In genomic region chr13:42424182-42424581, GRCh38 we compare ENCODE assay signal across 22 cellular contexts.
DNase-seq lines count a peak whose midpoint lies in the region; ATAC-seq, FAIRE-seq and TF ChIP-seq lines count a peak whose summit lies in the region.
"Had no signal": no experiment of that assay in that cellular context is flagged by ENCODE, and none has a peak within 500 bp of the region (broad histone marks: within the 10 kb centered on the region; RNA-seq: fewer than 3 reads in every experiment).

No MANE protein-coding gene starts in this region.

- H3K9me2 ChIP-seq in SK-N-SH: no peaks in the 10 kb centered on the region

- intact Hi-C loops in K562 (cut with micrococcal nuclease): no loop called here

- TF ChIP-seq EP300 in SK-N-SH (IDR thresholded peaks at IDR 0.05; ENCODE audit: borderline replicate concordance in 1 of 2, low read depth in 1 of 2, low read length in 1 of 2) (no peak), K562 (IDR thresholded peaks at IDR 0.05; ENCODE audit: low read length) (no peak)

- no peak for FAIRE-seq in K562 (lab: Jason Lieb, UNC)
- FAIRE-seq: A549, GM12892, GM18507 had no signal

- no peaks in the 10 kb centered on the region for H3K79me2 ChIP-seq in SK-N-SH (ENCODE audit: insufficient read depth)
- H3K79me2 ChIP-seq in K562 (ENCODE audit: control insufficient read depth, insufficient read depth, low read length): no peaks in the 10 kb centered on the region

- H3K9me3 ChIP-seq in SK-N-SH: no peaks in the 10 kb centered on the region
- no peaks in the 10 kb centered on the region for H3K9me3 ChIP-seq in K562 (replicated peaks; ENCODE audit: control insufficient read depth, insufficient read depth, low read depth, low read length)
- H3K9me3 ChIP-seq: A549 had no signal

- no peak for TF ChIP-seq POLR2A in K562 (conservative IDR thresholded peaks at IDR 0.05)

- H3K36me3 ChIP-seq in SK-N-SH (replicated peaks in 1 of 2; ENCODE audit: control insufficient read depth in 1 of 2, insufficient read depth in 2 of 2, low read length in 1 of 2) (no peaks in the 10 kb centered on the region), K562 (ENCODE audit: control insufficient read depth, insufficient read depth, low read length) (no peaks in the 10 kb centered on the region)
- H3K36me3 ChIP-seq: BLaER1 treated with 17β-estradiol and CSF1 and Interleukin-3, amounts not matched to agents 10 nM and 100 nM had no signal

- ATAC-seq in SK-N-SH treated with all-trans-retinoic acid at 6 μM for 48 hours: no peak
- ATAC-seq in K562: no peak
- no peak for ATAC-seq in foreskin keratinocyte
- ATAC-seq in GM19452 (IDR thresholded peaks at IDR 0.05; ENCODE audit: unreplicated experiment): no peak
- ATAC-seq: A549; CD8-positive, alpha-beta T cell; GM12878 had no signal

- H3K4me1 ChIP-seq in SK-N-SH (ENCODE audit: control insufficient read depth in 1 of 2, insufficient read depth in 2 of 2, low read depth in 1 of 2, low read length in 1 of 2) (no peaks in the 10 kb centered on the region), K562 (replicated peaks in 1 of 2; ENCODE audit: control insufficient read depth in 2 of 2, insufficient read depth in 2 of 2, low read length in 2 of 2) (no peaks in the 10 kb centered on the region), foreskin keratinocyte (no peaks in the 10 kb centered on the region)
- H3K4me1 ChIP-seq: A549; BLaER1 treated with 17β-estradiol and CSF1 and Interleukin-3, amounts not matched to agents 10 nM and 100 nM had no signal

- H3K27me3 ChIP-seq in SK-N-SH (ENCODE audit: insufficient read depth) (0 out of 2 replicates have a peak, but pooled peaks cover 6% of the 10 kb centered on the region), K562 (ENCODE audit: control insufficient read depth in 2 of 2, insufficient read depth in 2 of 2, low read length in 2 of 2) (no peaks in the 10 kb centered on the region), foreskin keratinocyte (peaks cover 36% of the 10 kb centered on the region)
- H3K27me3 ChIP-seq: BLaER1 treated with 17β-estradiol and CSF1 and Interleukin-3, amounts not matched to agents 10 nM and 100 nM had no signal

- no peak overlapping the region for H3K27ac ChIP-seq in SK-N-SH (ENCODE audit: low read depth in 2 of 2, low read length in 1 of 2)
- no peak overlapping the region for H3K27ac ChIP-seq in K562 (ENCODE audit: extremely low read depth, low read depth, low read length)
- H3K27ac ChIP-seq in foreskin keratinocyte: no peak overlapping the region
- H3K27ac ChIP-seq: 22Rv1; A549; BLaER1 treated with 17β-estradiol and CSF1 and Interleukin-3, amounts not matched to agents 10 nM and 100 nM; C4-2B had no signal

- no peaks in the 10 kb centered on the region for H3K9me1 ChIP-seq in K562 (ENCODE audit: control insufficient read depth, insufficient read depth, low read length)

- H2AFZ ChIP-seq in SK-N-SH (ENCODE audit: low read depth) (no peak overlapping the region), K562 (ENCODE audit: low read depth, low read length) (0 out of 2 replicates have a peak overlapping the region, but pooled peaks have one; percentile 14)

- no peaks in the 10 kb centered on the region for H4K20me1 ChIP-seq in SK-N-SH (ENCODE audit: insufficient read depth)
- H4K20me1 ChIP-seq in K562 (replicated peaks; ENCODE audit: control insufficient read depth, insufficient read depth, low read length): no peaks in the 10 kb centered on the region
- H4K20me1 ChIP-seq: BLaER1 treated with 17β-estradiol and CSF1 and Interleukin-3, amounts not matched to agents 10 nM and 100 nM had no signal

- no peaks in the 10 kb centered on the region for H3F3A ChIP-seq in SK-N-SH (replicated peaks; ENCODE audit: insufficient read depth)

- DNase-seq in SK-N-SH: no peak
- no peak for DNase-seq in K562 (ENCODE audit: extremely low read depth in 1 of 4, low spot score in 3 of 4)
- DNase-seq in foreskin keratinocyte: no peak
- DNase-seq: AML-193; CD4-positive, alpha-beta T cell; CD8-positive, alpha-beta T cell; DMS 273 treated with DMSO at 0.1 percent for 48 hours; DMS153; DMS53; DMS79; DND-41; EL; GDM1 had no signal

- H3K4me2 ChIP-seq in SK-N-SH (no peak overlapping the region), K562 (ENCODE audit: insufficient read depth, low read length) (no peak overlapping the region)
- H3K4me2 ChIP-seq: A549; BLaER1 treated with 17β-estradiol and CSF1 and Interleukin-3, amounts not matched to agents 10 nM and 100 nM had no signal

- no peak for TF ChIP-seq CTCF in SK-N-SH (IDR thresholded peaks at IDR 0.05)
- TF ChIP-seq CTCF in K562 (IDR thresholded peaks at IDR 0.05 in 2 of 3, conservative IDR thresholded peaks at IDR 0.05 in 1 of 3; ENCODE audit: insufficient read depth in 2 of 3, low read depth in 1 of 3, low read length in 3 of 3): no peak
- TF ChIP-seq CTCF in foreskin keratinocyte (conservative IDR thresholded peaks at IDR 0.05): no peak

- TF ChIP-seq RAD21 in SK-N-SH (IDR thresholded peaks at IDR 0.05; ENCODE audit: low read length): no peak
- no peak for TF ChIP-seq RAD21 in K562 (CRISPR knock-in tag; conservative IDR thresholded peaks at IDR 0.05 in 1 of 2, IDR thresholded peaks at IDR 0.05 in 1 of 2)

- H3K9ac ChIP-seq in SK-N-SH (no peak overlapping the region), K562 (ENCODE audit: insufficient read depth in 1 of 2, low read depth in 2 of 2, low read length in 2 of 2) (no peak overlapping the region)
- H3K9ac ChIP-seq: BLaER1 treated with 17β-estradiol and CSF1 and Interleukin-3, amounts not matched to agents 10 nM and 100 nM had no signal

- no peak overlapping the region for H3K4me3 ChIP-seq in SK-N-SH (ENCODE audit: low read depth in 2 of 2, low read length in 1 of 2)
- H3K4me3 ChIP-seq in K562: no peak overlapping the region
- H3K4me3 ChIP-seq: A549; BLaER1 treated with 17β-estradiol and CSF1 and Interleukin-3, amounts not matched to agents 10 nM and 100 nM; GM12878 had no signal

- POLR2A ChIA-PET in SK-N-SH (lab: Yijun Ruan, JAX): no interaction called here
- POLR2A ChIA-PET in K562 (lab: Yijun Ruan, JAX): no interaction called here

- CTCF ChIA-PET in SK-N-SH (lab: Yijun Ruan, JAX) (interaction anchor here (0.7 kb wide), 1 partner anchor 13 kb away, joined by 3 read pairs; no protein-coding TSS in a partner anchor), K562 (lab: Yijun Ruan, JAX; ENCODE audit: low intra/inter-chr PET ratio) (no interaction called here)

- whole genome bisulfite sequencing in SK-N-SH (ENCODE audit: low lambda C conversion rate): 8% methylated on average over 2 of the region's 2 CpGs
- WGBS in K562 (ENCODE audit: insufficient coverage, low coverage, missing lambda C conversion rate): 4% methylated on average over 2 of the region's 2 CpGs

- in situ Hi-C loops in K562 (cut with MboI): no loop called here

- no TSS peak for BruUV-seq in K562 (replicated peaks; lab: Mats Ljungman, UMichigan)

TF ChIP-seq in SK-N-SH treated with all-trans-retinoic acid at 6 μM for 48 hours, 23 proteins besides CTCF, POLR2A, EP300 and RAD21:
- TF ChIP-seq PPARA (CRISPR knock-in tag; IDR thresholded peaks at IDR 0.05; ENCODE audit: borderline replicate concordance) (no peak), ZNF8 (CRISPR knock-in tag; IDR thresholded peaks at IDR 0.05) (peak; percentile 67; the same call in 1 of the 2 replicates)

TF ChIP-seq in SK-N-SH, 30 proteins besides CTCF, POLR2A, EP300 and RAD21:
- TF ChIP-seq CHD2 (IDR thresholded peaks at IDR 0.05; ENCODE audit: low read length, partially characterized antibody) (no peak), USF1 (IDR thresholded peaks at IDR 0.05; ENCODE audit: borderline replicate concordance, low read depth) (no peak)

TF ChIP-seq in K562, 482 proteins besides CTCF, POLR2A, EP300 and RAD21:
- peak; percentile 53 for TF ChIP-seq RBM25 (IDR thresholded peaks at IDR 0.05; ENCODE audit: low read depth, low read length, severe bottlenecking)
- TF ChIP-seq SUPT5H (IDR thresholded peaks at IDR 0.05): no peak
